ENCODE assay signal across 29 cellular contexts in the genomic region with DNA sequence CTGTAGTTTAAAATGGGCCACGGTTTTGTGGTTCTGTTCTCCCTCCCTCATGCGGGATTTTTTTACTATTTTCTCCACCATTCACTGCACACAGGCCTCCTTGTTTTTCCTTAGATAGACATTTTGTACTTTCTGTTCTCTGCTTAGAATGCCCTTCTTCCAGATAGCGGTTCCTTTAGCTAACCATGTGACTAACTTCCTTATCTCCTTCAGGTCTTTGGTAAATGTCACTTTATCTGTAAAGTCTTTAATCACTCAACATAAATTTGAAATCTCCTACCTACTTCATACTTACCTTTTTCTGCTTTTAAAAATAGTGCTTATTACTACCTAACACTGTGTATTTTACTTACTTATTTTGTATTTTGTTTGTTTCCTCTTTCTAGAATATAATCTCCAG. TPM values are rescaled to one million over a fixed set of nuclear protein-coding genes. Genes with fewer than 3 reads are reported as not detected.
A peak's percentile ranks its signal among the peaks of the same experiment; 100 is the strongest.
DNase-seq lines count a peak whose midpoint lies in the region; ATAC-seq and TF ChIP-seq lines count a peak whose summit lies in the region.
"Had no signal": no experiment of that assay in that cellular context is flagged by ENCODE, and none has a peak within 500 bp of the region (broad histone marks: within the 10 kb centered on the region; RNA-seq: fewer than 3 reads in every experiment).

No MANE protein-coding gene starts in this region.

- peak overlapping the region; percentile 45 for H3K27ac ChIP-seq in cardiac muscle cell
- H3K27ac ChIP-seq in right cardiac atrium (ENCODE audit: low read length): no peak overlapping the region
- H3K27ac ChIP-seq in caudate nucleus (ENCODE audit: low read depth, low read length): peak overlapping the region; percentile 5
- H3K27ac ChIP-seq in mesendoderm (ENCODE audit: low read depth, low read length): no peak overlapping the region
- no peak overlapping the region for H3K27ac ChIP-seq in naive thymus-derived CD4-positive, alpha-beta T cell (ENCODE audit: low read depth, low read length)
- H3K27ac ChIP-seq: coronary artery, heart right ventricle, neutrophil, vagina, WERI-Rb-1 had no signal

- 54% methylated on average over 3 of the region's 3 CpGs for WGBS in right cardiac atrium
- no CpG with 5 or more reads among the region's 3 CpGs for WGBS in mesendoderm (ENCODE audit: extremely low coverage, insufficient coverage, low lambda C conversion rate)

- H2BK15ac ChIP-seq in mesendoderm (replicated peaks; ENCODE audit: low read depth): no peak overlapping the region

- H3K79me2 ChIP-seq in mesendoderm (ENCODE audit: control insufficient read depth, insufficient read depth, low read length): no peaks in the 10 kb centered on the region

- H4K5ac ChIP-seq in mesendoderm (ENCODE audit: low read length): no peak overlapping the region

- DNase-seq in cardiac muscle cell (ENCODE audit: low read depth in 1 of 2, low spot score in 1 of 2) (no peak), right cardiac atrium (no peak), caudate nucleus (lab: John Stamatoyannopoulos, UW) (no peak), mesendoderm (no peak), HCEC 1CT (no peak), hypothalamus (lab: John Stamatoyannopoulos, UW) (no peak)
- no peak for DNase-seq in naive thymus-derived CD8-positive, alpha-beta T cell
- DNase-seq in naive thymus-derived CD4-positive, alpha-beta T cell: no peak
- DNase-seq: activated CD4-positive, alpha-beta T cell treated with anti-CD3 and anti-CD28 coated beads, Interleukin-2, amount 50 U/mL, for 4 hours; activated CD8-positive, alpha-beta memory T cell treated with anti-CD3 and anti-CD28 coated beads, Interleukin-2, amount 50 U/mL, for 4 hours; BE2C; CD8-positive, alpha-beta memory T cell; heart right ventricle; left cardiac atrium; MM.1S; NCI-H1436; PC-3; SW 1271; T1000; WERI-Rb-1 had no signal

- intact Hi-C loops in right cardiac atrium (cut with DNase I): no loop called here
- intact Hi-C loops in naive thymus-derived CD4-positive, alpha-beta T cell (cut with micrococcal nuclease): no loop called here

- peaks cover 11% of the 10 kb centered on the region for H3K4me1 ChIP-seq in cardiac muscle cell (ENCODE audit: low read depth)
- peaks cover 4% of the 10 kb centered on the region for H3K4me1 ChIP-seq in right cardiac atrium (ENCODE audit: control insufficient read depth, insufficient read depth, low read length)
- H3K4me1 ChIP-seq in mesendoderm (ENCODE audit: control insufficient read depth, low read depth, low read length): peaks cover 7% of the 10 kb centered on the region
- peaks cover 0 to 12% of the 10 kb centered on the region in 2 donors for H3K4me1 ChIP-seq in naive thymus-derived CD4-positive, alpha-beta T cell (ENCODE audit: control insufficient read depth in 2 of 2, insufficient read depth in 2 of 2, low read length in 2 of 2)
- H3K4me1 ChIP-seq: BE2C, vagina had no signal

- H3K4me1 Mint-ChIP-seq in naive thymus-derived CD8-positive, alpha-beta T cell: peaks cover 10 to 30% (median 28%) of the 10 kb centered on the region in 4 donors
- H3K4me1 Mint-ChIP-seq in naive thymus-derived CD4-positive, alpha-beta T cell: peaks cover 4 to 36% (median 30%) of the 10 kb centered on the region in 7 donors
- H3K4me1 Mint-ChIP-seq: activated T-helper 17 cell treated with anti-CD3 and anti-CD28 coated beads, Interleukin-2, amount 50 U/mL, for 72 hours had no signal

- H2BK5ac ChIP-seq in mesendoderm (ENCODE audit: low read length): no peak overlapping the region

- no peak overlapping the region for H3K23ac ChIP-seq in mesendoderm (ENCODE audit: low read length)

- H3K4me2 ChIP-seq in mesendoderm (ENCODE audit: low read length): no peak overlapping the region

- no peak overlapping the region for H3K9ac ChIP-seq in mesendoderm (ENCODE audit: low read length)

- CTCF ChIA-PET in naive thymus-derived CD4-positive, alpha-beta T cell (lab: Charles Lee): no interaction called here

- no peaks in the 10 kb centered on the region for H3K36me3 Mint-ChIP-seq in naive thymus-derived CD8-positive, alpha-beta T cell
- H3K36me3 Mint-ChIP-seq in naive thymus-derived CD4-positive, alpha-beta T cell: peaks cover 0 to 3% (median 0%) of the 10 kb centered on the region in 5 donors

- H3K4me3 ChIP-seq in cardiac muscle cell: no peak overlapping the region
- H3K4me3 ChIP-seq in right cardiac atrium (ENCODE audit: low read length): no peak overlapping the region
- no peak overlapping the region for H3K4me3 ChIP-seq in mesendoderm (ENCODE audit: low read length)
- no peak overlapping the region for H3K4me3 ChIP-seq in naive thymus-derived CD4-positive, alpha-beta T cell (ENCODE audit: low read length)
- H3K4me3 ChIP-seq: coronary artery, heart right ventricle, vagina had no signal

- H2AK5ac ChIP-seq in mesendoderm (ENCODE audit: low read length): no peak overlapping the region

- H3K56ac ChIP-seq in mesendoderm (ENCODE audit: low read length): peak overlapping the region; percentile 46

- TF ChIP-seq CTCF in cardiac muscle cell (IDR thresholded peaks at IDR 0.05; ENCODE audit: low read depth, low read length): no peak

- H3K9me3 ChIP-seq in cardiac muscle cell (ENCODE audit: low read depth) (no peaks in the 10 kb centered on the region), right cardiac atrium (ENCODE audit: control insufficient read depth, low read length) (no peaks in the 10 kb centered on the region)
- H3K9me3 ChIP-seq in naive thymus-derived CD4-positive, alpha-beta T cell (ENCODE audit: control insufficient read depth in 2 of 3, low read length in 3 of 3): no peaks in the 10 kb centered on the region
- H3K9me3 ChIP-seq: BE2C, neutrophil had no signal

- H3K4ac ChIP-seq in mesendoderm (ENCODE audit: low read depth, low read length): no peak overlapping the region

- H3K9me3 Mint-ChIP-seq in naive thymus-derived CD8-positive, alpha-beta T cell: peaks cover 0 to 4% (median 0%) of the 10 kb centered on the region in 9 donors
- H3K9me3 Mint-ChIP-seq in naive thymus-derived CD4-positive, alpha-beta T cell: peaks cover 0 to 2% (median 0%) of the 10 kb centered on the region in 11 donors
- H3K9me3 Mint-ChIP-seq: activated naive CD4-positive, alpha-beta T cell treated with anti-CD3 and anti-CD28 coated beads, Interleukin-2, amount 50 U/mL, for 24 hours; CD8-positive, alpha-beta memory T cell; stimulated activated naive CD8-positive, alpha-beta T cell treated with anti-CD3 and anti-CD28 coated beads, Interleukin-15, Interleukin-2, amounts not matched to agents 100 ng/mL and 50 ng/mL, for 24 hours had no signal

- H3K79me1 ChIP-seq in mesendoderm (ENCODE audit: low read length): peaks cover 5% of the 10 kb centered on the region

- H3K27me3 Mint-ChIP-seq in naive thymus-derived CD8-positive, alpha-beta T cell: no peaks in the 10 kb centered on the region
- no peaks in the 10 kb centered on the region for H3K27me3 Mint-ChIP-seq in naive thymus-derived CD4-positive, alpha-beta T cell
- H3K27me3 Mint-ChIP-seq: activated naive CD4-positive, alpha-beta T cell treated with anti-CD3 and anti-CD28 coated beads, Interleukin-2, amount 50 U/mL, for 24 hours; activated T-helper 17 cell treated with anti-CD3 and anti-CD28 coated beads, Interleukin-2, amount 50 U/mL, for 72 hours; CD8-positive, alpha-beta memory T cell; stimulated activated naive CD8-positive, alpha-beta T cell treated with anti-CD3 and anti-CD28 coated beads, Interleukin-15, Interleukin-2, amounts not matched to agents 100 ng/mL and 50 ng/mL, for 24 hours had no signal

- no peak overlapping the region for H3K4me3 Mint-ChIP-seq in naive thymus-derived CD8-positive, alpha-beta T cell
- H3K4me3 Mint-ChIP-seq in naive thymus-derived CD4-positive, alpha-beta T cell: peak overlapping the region in 3 of 10 donors; percentile 3 to 13 (median 12)
- H3K4me3 Mint-ChIP-seq: activated naive CD4-positive, alpha-beta T cell treated with anti-CD3 and anti-CD28 coated beads, Interleukin-2, amount 50 U/mL, for 24 hours; activated T-helper 17 cell treated with anti-CD3 and anti-CD28 coated beads, Interleukin-2, amount 50 U/mL, for 72 hours; stimulated activated naive CD8-positive, alpha-beta T cell treated with anti-CD3 and anti-CD28 coated beads, Interleukin-15, Interleukin-2, amounts not matched to agents 100 ng/mL and 50 ng/mL, for 24 hours had no signal

- no peak overlapping the region for H3K27ac Mint-ChIP-seq in naive thymus-derived CD8-positive, alpha-beta T cell
- no peak overlapping the region for H3K27ac Mint-ChIP-seq in naive thymus-derived CD4-positive, alpha-beta T cell
- H3K27ac Mint-ChIP-seq: activated naive CD4-positive, alpha-beta T cell treated with anti-CD3 and anti-CD28 coated beads, Interleukin-2, amount 50 U/mL, for 24 hours; activated T-helper 17 cell treated with anti-CD3 and anti-CD28 coated beads, Interleukin-2, amount 50 U/mL, for 72 hours; stimulated activated naive CD8-positive, alpha-beta T cell treated with anti-CD3 and anti-CD28 coated beads, Interleukin-15, Interleukin-2, amounts not matched to agents 100 ng/mL and 50 ng/mL, for 24 hours had no signal

- no peak for ATAC-seq in right cardiac atrium
- no peak for ATAC-seq in naive thymus-derived CD8-positive, alpha-beta T cell
- ATAC-seq in naive thymus-derived CD4-positive, alpha-beta T cell: no peak
- ATAC-seq: activated T-helper 17 cell treated with anti-CD3 and anti-CD28 coated beads, Interleukin-2, amount 50 U/mL, for 72 hours; esophagus mucosa; HCT116; heart right ventricle; PC-3; Right ventricle myocardium inferior had no signal

- H3K27me3 ChIP-seq in cardiac muscle cell (no peaks in the 10 kb centered on the region), right cardiac atrium (ENCODE audit: control insufficient read depth, insufficient read depth) (no peaks in the 10 kb centered on the region), mesendoderm (ENCODE audit: insufficient read depth, low read length, poor library complexity) (no peaks in the 10 kb centered on the region)
- no peaks in the 10 kb centered on the region for H3K27me3 ChIP-seq in naive thymus-derived CD4-positive, alpha-beta T cell (ENCODE audit: control insufficient read depth in 2 of 2, insufficient read depth in 2 of 2, low read length in 2 of 2)
- H3K27me3 ChIP-seq: BE2C, heart right ventricle, neutrophil, vagina had no signal

- POLR2A ChIA-PET in naive thymus-derived CD8-positive, alpha-beta T cell (lab: Charles Lee): no interaction called here
- POLR2A ChIA-PET in naive thymus-derived CD4-positive, alpha-beta T cell (lab: Charles Lee): no interaction called here

- no peak overlapping the region for H2BK120ac ChIP-seq in mesendoderm (ENCODE audit: low read depth, low read length)

- no peaks in the 10 kb centered on the region for H3K36me3 ChIP-seq in cardiac muscle cell
- H3K36me3 ChIP-seq in mesendoderm (ENCODE audit: control insufficient read depth, insufficient read depth, low read length): no peaks in the 10 kb centered on the region
- H3K36me3 ChIP-seq in naive thymus-derived CD4-positive, alpha-beta T cell (ENCODE audit: control insufficient read depth in 2 of 3, insufficient read depth in 3 of 3, low read length in 3 of 3): no peaks in the 10 kb centered on the region
- H3K36me3 ChIP-seq: BE2C, neutrophil, WERI-Rb-1 had no signal

- no peak overlapping the region for H4K8ac ChIP-seq in mesendoderm (ENCODE audit: low read depth, low read length)

- H3K18ac ChIP-seq in mesendoderm (ENCODE audit: low read length): peak overlapping the region; percentile 75

RNA-seq across cellular contexts. Expression of gene FER, which starts 15.0 kb away (rescaled TPM):
- total RNA-seq in cardiac muscle cell: 12.7 and 30.7 TPM in 2 replicates
- 25.9 and 29.7 TPM in 2 replicates for polyA plus RNA-seq in cardiac muscle cell
- total RNA-seq in right cardiac atrium: 10 to 100 TPM; 17.6 to 29.4 (median 19.4) TPM
- polyA plus RNA-seq in right cardiac atrium: 1.7 TPM
- 11.9 TPM for polyA plus RNA-seq in mesendoderm (2013, experiment 1 of 2)
- polyA plus RNA-seq in mesendoderm (2013, experiment 2 of 2): 10.1 TPM
- 10 to 100 TPM; 11.4 to 13.8 TPM for total RNA-seq in naive thymus-derived CD8-positive, alpha-beta T cell
- 10 to 100 TPM in 1 of 3 donors, 1 to 10 TPM in 2; 8.8 to 15.0 (median 8.9) TPM for polyA plus RNA-seq in naive thymus-derived CD8-positive, alpha-beta T cell
- 10 to 100 TPM in 4 of 5 experiments, 1 to 10 TPM in 1; 2.7 to 17.6 (median 15.4) TPM for total RNA-seq in naive thymus-derived CD4-positive, alpha-beta T cell
- polyA plus RNA-seq in naive thymus-derived CD4-positive, alpha-beta T cell: 10 to 100 TPM; 10.8 to 11.1 TPM

Comparison
In these comparisons a context has a peak if more than half of its experiments do, and no peak if none do; other contexts are left out.
1. H3K27ac ChIP-seq: peak in cardiac muscle cell (single experiment) and caudate nucleus (single experiment); none in right cardiac atrium (single experiment), mesendoderm (single experiment) and naive thymus-derived CD4-positive, alpha-beta T cell (single experiment).